27 cellular contexts compared by ENCODE assay signal in genomic region chr20:6916938-6917337, GRCh38.
"Had no signal": no experiment of that assay in that cellular context is flagged by ENCODE, and none has a peak within 500 bp of the region (broad histone marks: within the 10 kb centered on the region; RNA-seq: fewer than 3 reads in every experiment).

No MANE protein-coding gene starts in this region.

- H3K36me3 Mint-ChIP-seq: naive thymus-derived CD4-positive, alpha-beta T cell; natural killer cell had no signal

- H3K27me3 ChIP-seq: esophagus squamous epithelium, gastrocnemius medialis, heart right ventricle, left lung had no signal

- H3K9me3 Mint-ChIP-seq: dendritic cell treated with granulocyte-macrophage colony-stimulating factor and Interleukin-4, amounts not matched to agents 40 ng/mL and 50 ng/mL, for 4 days; endodermal cell had no signal

- H3K4me1 Mint-ChIP-seq: naive thymus-derived CD4-positive, alpha-beta T cell; natural killer cell had no signal

- H3K9me3 ChIP-seq: esophagus squamous epithelium, gastrocnemius medialis, heart right ventricle, left lung, lower lobe of right lung had no signal

- H3K4me1 ChIP-seq: gastrocnemius medialis, heart right ventricle, left lung, lower lobe of right lung had no signal

- H3K27me3 Mint-ChIP-seq: dendritic cell treated with granulocyte-macrophage colony-stimulating factor and Interleukin-4, amounts not matched to agents 40 ng/mL and 50 ng/mL, for 4 days; effector memory CD8-positive, alpha-beta T cell; naive thymus-derived CD4-positive, alpha-beta T cell had no signal

- DNase-seq: cortex of kidney; effector CD8-positive, alpha-beta T cell; effector memory CD8-positive, alpha-beta T cell; endodermal cell; erythroblast; esophagus squamous epithelium; foreskin fibroblast; foreskin melanocyte; gastrocnemius medialis; glutamatergic neuron; head of caudate nucleus; heart right ventricle; hippocampal formation; left cardiac atrium; left lung; left ventricle myocardium superior; lower lobe of right lung; mesenchymal stem cell; midbrain; naive thymus-derived CD4-positive, alpha-beta T cell; natural killer cell had no signal

- H3K4me3 ChIP-seq: esophagus squamous epithelium, gastrocnemius medialis, heart right ventricle, left lung, lower lobe of right lung had no signal

- H3K36me3 ChIP-seq: esophagus squamous epithelium, gastrocnemius medialis, heart right ventricle, left lung, lower lobe of right lung had no signal

- H3K27ac Mint-ChIP-seq: dendritic cell treated with granulocyte-macrophage colony-stimulating factor and Interleukin-4, amounts not matched to agents 40 ng/mL and 50 ng/mL, for 4 days; effector memory CD8-positive, alpha-beta T cell; endodermal cell; naive thymus-derived CD4-positive, alpha-beta T cell; natural killer cell had no signal

- H3K4me3 Mint-ChIP-seq: dendritic cell treated with granulocyte-macrophage colony-stimulating factor and Interleukin-4, amounts not matched to agents 40 ng/mL and 50 ng/mL, for 4 days; effector memory CD8-positive, alpha-beta T cell; endodermal cell; naive thymus-derived CD4-positive, alpha-beta T cell; natural killer cell had no signal

- ATAC-seq: effector memory CD8-positive, alpha-beta T cell; esophagus mucosa; gastrocnemius medialis; heart right ventricle; left cardiac atrium; left lung; left ventricle myocardium superior; lower lobe of right lung; naive thymus-derived CD4-positive, alpha-beta T cell; natural killer cell had no signal

- H3K27ac ChIP-seq: epithelial cell of prostate, esophagus squamous epithelium, gastrocnemius medialis, heart right ventricle, left lung, lower lobe of right lung had no signal

- FAIRE-seq: endometrium, islet of Langerhans, keratinocyte had no signal
